In genomic region chr7:158995514-158995913, GRCh38 we compare ENCODE assay signal across 24 cellular contexts.
DNase-seq lines count a peak whose midpoint lies in the region; ATAC-seq, FAIRE-seq and TF ChIP-seq lines count a peak whose summit lies in the region.
"Had no signal": no experiment of that assay in that cellular context is flagged by ENCODE, and none has a peak within 500 bp of the region (broad histone marks: within the 10 kb centered on the region; RNA-seq: fewer than 3 reads in every experiment).

No MANE protein-coding gene starts in this region.

- H3K27me3 ChIP-seq in RWPE2 (ENCODE audit: insufficient read depth, poor library complexity, severe bottlenecking) = peaks cover 45% of the 10 kb centered on the region
- H3K27me3 ChIP-seq in osteoblast (ENCODE audit: insufficient read depth, low read length) = peaks cover 8% of the 10 kb centered on the region
- H3K27me3 ChIP-seq: BLaER1 treated with 17β-estradiol and CSF1 and Interleukin-3, amounts not matched to agents 10 nM and 100 nM had no signal

- no peak overlapping the region for H2AFZ ChIP-seq in osteoblast (ENCODE audit: low read length)

- H3K4me1 ChIP-seq in RWPE2 (ENCODE audit: insufficient read depth, poor library complexity, severe bottlenecking) (no peaks in the 10 kb centered on the region), kidney (ENCODE audit: control insufficient read depth in 1 of 2, insufficient read depth in 1 of 2, low read depth in 1 of 2, low read length in 2 of 2) (peaks cover 0 to 2% of the 10 kb centered on the region in 2 donors), osteoblast (ENCODE audit: insufficient read depth, low read length) (no peaks in the 10 kb centered on the region)
- H3K4me1 ChIP-seq: Caco-2 had no signal

- no peaks in the 10 kb centered on the region for H3K36me3 Mint-ChIP-seq in activated naive CD4-positive, alpha-beta T cell treated with anti-CD3 and anti-CD28 coated beads, Interleukin-2, amount 10 ng/mL, durations not matched to agents 7 days and 5 days
- H3K36me3 Mint-ChIP-seq in activated naive CD4-positive, alpha-beta T cell treated with anti-CD3 and anti-CD28 coated beads, Interleukin-2, amount 50 U/mL, for 72 hours = peaks cover 17 to 27% of the 10 kb centered on the region in 2 donors
- H3K36me3 Mint-ChIP-seq: CD8-positive, alpha-beta T cell had no signal

- H3K9ac ChIP-seq in kidney (ENCODE audit: low read length in 2 of 2) = no peak overlapping the region
- H3K9ac ChIP-seq: BLaER1 treated with 17β-estradiol and CSF1 and Interleukin-3, amounts not matched to agents 10 nM and 100 nM had no signal

- H3K27me3 Mint-ChIP-seq in activated naive CD4-positive, alpha-beta T cell treated with anti-CD3 and anti-CD28 coated beads, Interleukin-2, amount 10 ng/mL, durations not matched to agents 7 days and 5 days = peaks cover 61% of the 10 kb centered on the region

- no peak for FAIRE-seq in kidney (lab: Jason Lieb, UNC)
- FAIRE-seq: A549, D721Med, G401.6, GM12891, GM19239 had no signal

- H3K9me3 ChIP-seq in RWPE2 (ENCODE audit: severe bottlenecking) = no peaks in the 10 kb centered on the region
- peaks cover 0 to 5% of the 10 kb centered on the region in 2 donors for H3K9me3 ChIP-seq in kidney (ENCODE audit: control insufficient read depth in 1 of 2, low read length in 2 of 2)
- H3K9me3 ChIP-seq in osteoblast (ENCODE audit: low read depth, low read length) = no peaks in the 10 kb centered on the region
- H3K9me3 ChIP-seq: Caco-2 had no signal

- H3K9me3 Mint-ChIP-seq in activated naive CD4-positive, alpha-beta T cell treated with anti-CD3 and anti-CD28 coated beads, Interleukin-2, amount 10 ng/mL, durations not matched to agents 7 days and 5 days = peaks cover 7% of the 10 kb centered on the region
- H3K9me3 Mint-ChIP-seq in activated naive CD4-positive, alpha-beta T cell treated with anti-CD3 and anti-CD28 coated beads, Interleukin-2, amount 50 U/mL, for 72 hours = peaks cover 6 to 7% of the 10 kb centered on the region in 2 donors

- H3K4me3 Mint-ChIP-seq in activated naive CD4-positive, alpha-beta T cell treated with anti-CD3 and anti-CD28 coated beads, Interleukin-2, amount 10 ng/mL, durations not matched to agents 7 days and 5 days = no peak overlapping the region
- H3K4me3 Mint-ChIP-seq: B cell; CD4-positive, alpha-beta T cell; CD8-positive, alpha-beta T cell had no signal

- no peak for ATAC-seq in activated naive CD4-positive, alpha-beta T cell treated with anti-CD3 and anti-CD28 coated beads, Interleukin-2, amount 50 U/mL, for 72 hours
- no peak for ATAC-seq in RWPE2 (ENCODE audit: low read depth)
- ATAC-seq in HG02642 (IDR thresholded peaks at IDR 0.05; ENCODE audit: poor library complexity, unreplicated experiment) = no peak
- no peak for ATAC-seq in GM18870 (IDR thresholded peaks at IDR 0.05; ENCODE audit: unreplicated experiment)
- ATAC-seq: CD8-positive, alpha-beta T cell had no signal

- H3K79me2 ChIP-seq in osteoblast (ENCODE audit: insufficient read depth, low read length) = no peaks in the 10 kb centered on the region

- H3K4me2 ChIP-seq in osteoblast (ENCODE audit: insufficient read depth, low read length) = no peak overlapping the region
- H3K4me2 ChIP-seq: A549; BLaER1 treated with 17β-estradiol and CSF1 and Interleukin-3, amounts not matched to agents 10 nM and 100 nM had no signal

- peaks cover 9% of the 10 kb centered on the region for H3K4me1 Mint-ChIP-seq in activated naive CD4-positive, alpha-beta T cell treated with anti-CD3 and anti-CD28 coated beads, Interleukin-2, amount 10 ng/mL, durations not matched to agents 7 days and 5 days
- H3K4me1 Mint-ChIP-seq: B cell had no signal

- intact Hi-C loops in kidney (cut with DNase I) = no loop called here

- TF ChIP-seq CTCF in RWPE2 (IDR thresholded peaks at IDR 0.05; ENCODE audit: poor library complexity, severe bottlenecking) = no peak
- no peak for TF ChIP-seq CTCF in kidney (IDR thresholded peaks at IDR 0.05; ENCODE audit: borderline replicate concordance, extremely low read depth, insufficient read depth)
- TF ChIP-seq CTCF in osteoblast (IDR thresholded peaks at IDR 0.05; ENCODE audit: extremely low read depth, low read depth, low read length) = no peak

- no peak for DNase-seq in activated naive CD4-positive, alpha-beta T cell treated with anti-CD3 and anti-CD28 coated beads, Interleukin-2, amount 10 ng/mL, durations not matched to agents 7 days and 5 days
- DNase-seq in activated naive CD4-positive, alpha-beta T cell treated with anti-CD3 and anti-CD28 coated beads, Interleukin-2, amount 50 U/mL, for 72 hours (ENCODE audit: low spot score in 2 of 2) = no peak
- DNase-seq in RWPE2 (ENCODE audit: low spot score) = peak; percentile 38
- DNase-seq in kidney = peak; percentile 43
- DNase-seq in osteoblast (ENCODE audit: insufficient read length, low spot score, missing footprints) = peak; percentile 59
- no peak for DNase-seq in NCI-H2081 treated with DMSO at 0.1 percent for 48 hours (lab: John Stamatoyannopoulos, UW)
- DNase-seq: AML-193; Caco-2; Calu3; CD4-positive, alpha-beta T cell; CD8-positive, alpha-beta T cell; DMS79 treated with DMSO at 0.1 percent for 48 hours; GF-D8 had no signal

- no peaks in the 10 kb centered on the region for H4K20me1 ChIP-seq in osteoblast (ENCODE audit: insufficient read depth, low read length)
- H4K20me1 ChIP-seq: BLaER1 treated with 17β-estradiol and CSF1 and Interleukin-3, amounts not matched to agents 10 nM and 100 nM had no signal

- no peak overlapping the region for H3K4me3 ChIP-seq in RWPE2 (ENCODE audit: severe bottlenecking)
- H3K4me3 ChIP-seq in kidney (ENCODE audit: low read length in 2 of 2) = no peak overlapping the region
- H3K4me3 ChIP-seq in osteoblast (ENCODE audit: insufficient read depth, low read length) = no peak overlapping the region
- H3K4me3 ChIP-seq: A549; BLaER1 treated with 17β-estradiol and CSF1 and Interleukin-3, amounts not matched to agents 10 nM and 100 nM had no signal

- CTCF ChIA-PET in activated naive CD4-positive, alpha-beta T cell treated with anti-CD3 and anti-CD28 coated beads, Interleukin-2, amount 10 ng/mL, durations not matched to agents 7 days and 5 days (lab: Charles Lee) = no interaction called here

- H3K27ac ChIP-seq in RWPE2 (ENCODE audit: poor library complexity, severe bottlenecking) (no peak overlapping the region), kidney (ENCODE audit: low read depth in 2 of 2, low read length in 2 of 2) (no peak overlapping the region), osteoblast (ENCODE audit: low read depth, low read length) (no peak overlapping the region)
- H3K27ac ChIP-seq: 22Rv1; A549; BLaER1 treated with 17β-estradiol and CSF1 and Interleukin-3, amounts not matched to agents 10 nM and 100 nM; C4-2B had no signal

- H3K27ac Mint-ChIP-seq in activated naive CD4-positive, alpha-beta T cell treated with anti-CD3 and anti-CD28 coated beads, Interleukin-2, amount 10 ng/mL, durations not matched to agents 7 days and 5 days = peak overlapping the region; percentile 28
- H3K27ac Mint-ChIP-seq in activated naive CD4-positive, alpha-beta T cell treated with anti-CD3 and anti-CD28 coated beads, Interleukin-2, amount 50 U/mL, for 72 hours = no peak overlapping the region
- H3K27ac Mint-ChIP-seq: B cell; CD4-positive, alpha-beta T cell; CD8-positive, alpha-beta T cell had no signal

- no peaks in the 10 kb centered on the region for H3K36me3 ChIP-seq in RWPE2 (ENCODE audit: low read depth)
- H3K36me3 ChIP-seq in kidney (ENCODE audit: control insufficient read depth in 1 of 2, insufficient read depth in 2 of 2, low read length in 2 of 2) = no peaks in the 10 kb centered on the region
- H3K36me3 ChIP-seq in osteoblast (ENCODE audit: insufficient read depth, low read length) = no peaks in the 10 kb centered on the region
- H3K36me3 ChIP-seq: BLaER1 treated with 17β-estradiol and CSF1 and Interleukin-3, amounts not matched to agents 10 nM and 100 nM had no signal

Comparison
In these comparisons a context has a peak if more than half of its experiments do, and no peak if none do; other contexts are left out.
1. DNase-seq: peak in RWPE2 (single experiment), kidney (single experiment) and osteoblast (single experiment); none in activated naive CD4-positive, alpha-beta T cell treated with anti-CD3 and anti-CD28 coated beads, Interleukin-2, amount 10 ng/mL, durations not matched to agents 7 days and 5 days (single experiment), activated naive CD4-positive, alpha-beta T cell treated with anti-CD3 and anti-CD28 coated beads, Interleukin-2, amount 50 U/mL, for 72 hours (0 of 2) and NCI-H2081 treated with DMSO at 0.1 percent for 48 hours (single experiment).